Comparison of ENCODE assay signal across 6 cellular contexts in genomic region chr20:36984252-36984628, GRCh38. TPM values are rescaled to one million over a fixed set of nuclear protein-coding genes. Genes with fewer than 3 reads are reported as not detected.
DNase-seq lines count a peak whose midpoint lies in the region; ATAC-seq, FAIRE-seq and TF ChIP-seq lines count a peak whose summit lies in the region.
"Not testable (repeated sequence)": the region's sequence is repeated elsewhere in the genome, so short reads cannot be mapped to it uniquely, and the experiment has no call there.

No MANE protein-coding gene starts in this region.

- not testable (repeated sequence) for H3K4me3 ChIP-seq in OCI-LY7 (ENCODE audit: low read depth, low read length, poor library complexity, severe bottlenecking); K562

- not testable (repeated sequence) for FAIRE-seq in K562 (lab: Jason Lieb, UNC)

- not testable (repeated sequence) for H3K79me2 ChIP-seq in OCI-LY7 (ENCODE audit: insufficient read depth, low read depth, low read length); K562 (ENCODE audit: control insufficient read depth, insufficient read depth, low read length)

- H3K36me3 Mint-ChIP-seq in stimulated activated memory B cell treated with anti-CD40 and anti-IgM and Interleukin-4, amounts not matched to agents 10 μg/mL and 1 μg/mL and 100 μg/mL, for 72 hours: not testable (repeated sequence)

- H3K9me3 ChIP-seq in OCI-LY7 (ENCODE audit: low read length); K562 (replicated peaks; ENCODE audit: control insufficient read depth, insufficient read depth, low read depth, low read length): not testable (repeated sequence)

- TF ChIP-seq CTCF in OCI-LY7 (conservative IDR thresholded peaks at IDR 0.05; ENCODE audit: low read length); K562 (IDR thresholded peaks at IDR 0.05 in 2 of 3, conservative IDR thresholded peaks at IDR 0.05 in 1 of 3; ENCODE audit: insufficient read depth in 2 of 3, low read depth in 1 of 3, low read length in 3 of 3): not testable (repeated sequence)

- peak overlapping the region; percentile 65 for H3K27ac Mint-ChIP-seq in stimulated activated memory B cell treated with anti-CD40 and anti-IgM and Interleukin-4, amounts not matched to agents 10 μg/mL and 1 μg/mL and 100 μg/mL, for 72 hours

- not testable (repeated sequence) for TF ChIP-seq RAD21 in K562 (CRISPR knock-in tag; conservative IDR thresholded peaks at IDR 0.05 in 1 of 2, IDR thresholded peaks at IDR 0.05 in 1 of 2)

- ATAC-seq in K562: not testable (repeated sequence)
- ATAC-seq in stimulated activated memory B cell treated with anti-CD40 and anti-IgM and Interleukin-4, amounts not matched to agents 10 μg/mL and 1 μg/mL and 100 μg/mL, for 72 hours: peak; percentile 70

- not testable (repeated sequence) for TF ChIP-seq POLR2A in K562 (conservative IDR thresholded peaks at IDR 0.05)

- TF ChIP-seq EP300 in K562 (IDR thresholded peaks at IDR 0.05; ENCODE audit: low read length): not testable (repeated sequence)

- WGBS in K562 (ENCODE audit: insufficient coverage, low coverage, missing lambda C conversion rate): 45% methylated on average over 6 of the region's 6 CpGs

- peaks cover 10% of the 10 kb centered on the region for H3K4me1 Mint-ChIP-seq in stimulated activated memory B cell treated with anti-CD40 and anti-IgM and Interleukin-4, amounts not matched to agents 10 μg/mL and 1 μg/mL and 100 μg/mL, for 72 hours

- not testable (repeated sequence) for H2AFZ ChIP-seq in OCI-LY7 (ENCODE audit: low read length)
- 0 out of 2 replicates have a peak overlapping the region, but pooled peaks have one; percentile 3 for H2AFZ ChIP-seq in K562 (ENCODE audit: low read depth, low read length)

- H3K27me3 ChIP-seq in K562 (ENCODE audit: control insufficient read depth in 2 of 2, insufficient read depth in 2 of 2, low read length in 2 of 2): not testable (repeated sequence)

- in situ Hi-C loops in K562 (cut with MboI): not testable (repeated sequence)

- H3K4me3 Mint-ChIP-seq in stimulated activated memory B cell treated with anti-CD40 and anti-IgM and Interleukin-4, amounts not matched to agents 10 μg/mL and 1 μg/mL and 100 μg/mL, for 72 hours: not testable (repeated sequence)

- POLR2A ChIA-PET in OCI-LY7 (lab: Charles Lee); K562 (lab: Yijun Ruan, JAX): not testable (repeated sequence)

- not testable (repeated sequence) for BruUV-seq in OCI-LY7 (replicated peaks; lab: Mats Ljungman, UMichigan); K562 (replicated peaks; lab: Mats Ljungman, UMichigan)

- intact Hi-C loops in OCI-LY7 (cut with micrococcal nuclease; ENCODE audit: unreplicated experiment); K562 (cut with micrococcal nuclease): not testable (repeated sequence)

- H3K4me1 ChIP-seq in OCI-LY7 (ENCODE audit: insufficient read depth, low read length, poor library complexity, severe bottlenecking): peaks cover 13% of the 10 kb centered on the region
- H3K4me1 ChIP-seq in K562 (replicated peaks in 1 of 2; ENCODE audit: control insufficient read depth in 2 of 2, insufficient read depth in 2 of 2, low read length in 2 of 2): not testable (repeated sequence)

- H3K9ac ChIP-seq in K562 (ENCODE audit: insufficient read depth in 1 of 2, low read depth in 2 of 2, low read length in 2 of 2): not testable (repeated sequence)

- DNase-seq in DMS 273 (lab: John Stamatoyannopoulos, UW; ENCODE audit: unreplicated experiment) (peak; percentile 23), NCI-H1436 (lab: John Stamatoyannopoulos, UW) (peak; percentile 27), NCI-H524 (lab: John Stamatoyannopoulos, UW) (peak; percentile 89 to 96), OCI-LY7 (ENCODE audit: low spot score) (peak; percentile 18)
- not testable (repeated sequence) for DNase-seq in K562 (ENCODE audit: extremely low read depth in 1 of 4, low spot score in 3 of 4)

- not testable (repeated sequence) for H4K20me1 ChIP-seq in OCI-LY7 (ENCODE audit: insufficient read depth, low read length); K562 (replicated peaks; ENCODE audit: control insufficient read depth, insufficient read depth, low read length)

- not testable (repeated sequence) for H3K9me1 ChIP-seq in K562 (ENCODE audit: control insufficient read depth, insufficient read depth, low read length)

- H3K4me2 ChIP-seq in OCI-LY7 (ENCODE audit: low read length); K562 (ENCODE audit: insufficient read depth, low read length): not testable (repeated sequence)

- CTCF ChIA-PET in OCI-LY7 (lab: Charles Lee; ENCODE audit: unreplicated experiment); K562 (lab: Yijun Ruan, JAX; ENCODE audit: low intra/inter-chr PET ratio): not testable (repeated sequence)

- H3K27me3 Mint-ChIP-seq in stimulated activated memory B cell treated with anti-CD40 and anti-IgM and Interleukin-4, amounts not matched to agents 10 μg/mL and 1 μg/mL and 100 μg/mL, for 72 hours: not testable (repeated sequence)

- H3K9me3 Mint-ChIP-seq in stimulated activated memory B cell treated with anti-CD40 and anti-IgM and Interleukin-4, amounts not matched to agents 10 μg/mL and 1 μg/mL and 100 μg/mL, for 72 hours: not testable (repeated sequence)

- not testable (repeated sequence) for H3K9me2 ChIP-seq in OCI-LY7 (ENCODE audit: insufficient read depth, low read length)

- not testable (repeated sequence) for H3K27ac ChIP-seq in OCI-LY7 (ENCODE audit: low read depth, low read length, poor library complexity, severe bottlenecking); K562 (ENCODE audit: extremely low read depth, low read depth, low read length)

- H3K36me3 ChIP-seq in OCI-LY7 (ENCODE audit: insufficient read depth, low read length); K562 (ENCODE audit: control insufficient read depth, insufficient read depth, low read length): not testable (repeated sequence)

RNA-seq across cellular contexts. Expression of gene SAMHD1, which starts 32.7 kb away (rescaled TPM):
- 7.9 and 10.6 TPM in 2 replicates for total RNA-seq in OCI-LY7 (2014; rRNA removed; shearing (Covaris generic))
- total RNA-seq in OCI-LY7 (2022) (13.7 and 20.8 TPM in 2 replicates), K562 (2014; rRNA removed) (12.6 and 13.9 TPM in 2 replicates), K562 (2014; rRNA removed; fragmentation: Illumina TruSeq; extraction: Trizol) (19.4 and 20.4 TPM in 2 replicates), K562 (2015; rRNA removed; fragmentation: Illumina TruSeq; extraction: Trizol) (14.8 and 17.4 TPM in 2 replicates), K562 (2021) (14.7 and 18.2 TPM in 2 replicates)
- total RNA-seq in K562 (2011; cell fraction: chromatin; rRNA removed; ENCODE audit: low replicate concordance): 30.3 and 41.4 TPM in 2 replicates
- total RNA-seq in K562 (2011; cell fraction: nucleolus; rRNA removed): 13.7 and 15.3 TPM in 2 replicates
- total RNA-seq in K562 (2011; cell fraction: nucleoplasm; rRNA removed): 20.1 and 33.5 TPM in 2 replicates
- polyA plus RNA-seq in K562 (2011; rRNA removed) (9.8 and 17.6 TPM in 2 replicates), K562 (2014; fragmentation: Illumina TruSeq; extraction: Trizol) (16.1 and 18.9 TPM in 2 replicates), K562 (2014; fragmentation: Nextera tagmentation; extraction: Ambion mirVana) (10 to 100 TPM in 1 of 2 experiments, 1 to 10 TPM in 1; 6.8 to 14.8 TPM), K562 (2014; rRNA removed) (9.2 and 10.0 TPM in 2 replicates)
- 5.4 and 6.3 TPM in 2 replicates for polyA plus RNA-seq in K562 (2011; cell fraction: cytosol; rRNA removed)
- polyA plus RNA-seq in K562 (2011; cell fraction: nucleus; rRNA removed): 3.5 and 8.0 TPM in 2 replicates
- 12.3 and 12.9 TPM in 2 replicates for polyA plus RNA-seq in K562 (2012)
- 14.1 and 22.8 TPM in 2 replicates for polyA minus RNA-seq in K562 (2011; rRNA and poly(A)+ RNA removed)
- 8.0 and 10.1 TPM in 2 replicates for polyA minus RNA-seq in K562 (2011; cell fraction: cytosol; rRNA and poly(A)+ RNA removed)
- 5.3 and 9.6 TPM in 2 replicates for polyA minus RNA-seq in K562 (2011; cell fraction: nucleus; rRNA and poly(A)+ RNA removed)
